29 cellular contexts compared by ENCODE assay signal in genomic region chr9:82808478-82808877, GRCh38.
"Had no signal": no experiment of that assay in that cellular context is flagged by ENCODE, and none has a peak within 500 bp of the region (broad histone marks: within the 10 kb centered on the region; RNA-seq: fewer than 3 reads in every experiment).

No MANE protein-coding gene starts in this region.

- H3K4me3 Mint-ChIP-seq: activated CD4-positive, alpha-beta memory T cell treated with anti-CD3 and anti-CD28 coated beads, Interleukin-2, amount 10 ng/mL, durations not matched to agents 7 days and 5 days; activated CD4-positive, alpha-beta T cell treated with anti-CD3 and anti-CD28 coated beads for 36 hours; activated naive CD4-positive, alpha-beta T cell treated with anti-CD3 and anti-CD28 coated beads for 36 hours; activated naive CD8-positive, alpha-beta T cell; activated T-helper 17 cell treated with anti-CD3 and anti-CD28 coated beads, Interleukin-2, amount 50 U/mL, for 72 hours; T-cell had no signal

- H3K36me3 ChIP-seq: breast epithelium had no signal

- H3K27me3 Mint-ChIP-seq: activated CD4-positive, alpha-beta memory T cell treated with anti-CD3 and anti-CD28 coated beads, Interleukin-2, amount 10 ng/mL, durations not matched to agents 7 days and 5 days; activated CD4-positive, alpha-beta T cell treated with anti-CD3 and anti-CD28 coated beads for 36 hours; activated naive CD8-positive, alpha-beta T cell; activated T-helper 17 cell treated with anti-CD3 and anti-CD28 coated beads, Interleukin-2, amount 50 U/mL, for 72 hours; T-cell had no signal

- H3K4me1 Mint-ChIP-seq: activated CD4-positive, alpha-beta memory T cell treated with anti-CD3 and anti-CD28 coated beads, Interleukin-2, amount 10 ng/mL, durations not matched to agents 7 days and 5 days; activated CD4-positive, alpha-beta T cell treated with anti-CD3 and anti-CD28 coated beads for 36 hours; activated T-helper 17 cell treated with anti-CD3 and anti-CD28 coated beads, Interleukin-2, amount 50 U/mL, for 72 hours; T-cell had no signal

- H3K27me3 ChIP-seq: breast epithelium had no signal

- H3K9me3 ChIP-seq: breast epithelium had no signal

- H3K4me3 ChIP-seq: breast epithelium, SK-N-MC had no signal

- H3K4me1 ChIP-seq: breast epithelium had no signal

- H3K27ac Mint-ChIP-seq: activated CD4-positive, alpha-beta memory T cell treated with anti-CD3 and anti-CD28 coated beads, Interleukin-2, amount 10 ng/mL, durations not matched to agents 7 days and 5 days; activated CD4-positive, alpha-beta T cell treated with anti-CD3 and anti-CD28 coated beads for 36 hours; activated naive CD4-positive, alpha-beta T cell treated with anti-CD3 and anti-CD28 coated beads for 36 hours; activated naive CD8-positive, alpha-beta T cell; activated T-helper 17 cell treated with anti-CD3 and anti-CD28 coated beads, Interleukin-2, amount 50 U/mL, for 72 hours; T-cell had no signal

- ATAC-seq: activated CD4-positive, alpha-beta T cell treated with anti-CD3 and anti-CD28 coated beads for 36 hours; activated T-helper 17 cell treated with anti-CD3 and anti-CD28 coated beads, Interleukin-2, amount 50 U/mL, for 72 hours; Panc1; Right ventricle myocardium inferior; T-cell had no signal

- H3K36me3 Mint-ChIP-seq: activated naive CD8-positive, alpha-beta T cell; T-cell had no signal

- H3K27ac ChIP-seq: breast epithelium, SK-N-MC, VCaP had no signal

- DNase-seq: activated CD4-positive, alpha-beta memory T cell treated with anti-CD3 and anti-CD28 coated beads, Interleukin-2, amount 10 ng/mL, durations not matched to agents 7 days and 5 days; activated CD4-positive, alpha-beta T cell treated with anti-CD3 and anti-CD28 coated beads for 36 hours; activated CD4-positive, alpha-beta T cell treated with anti-CD3 and anti-CD28 coated beads, Interleukin-2, amount 50 U/mL, for 1 hour; activated gamma-delta T cell; activated naive CD4-positive, alpha-beta T cell treated with anti-CD3 and anti-CD28 coated beads for 36 hours; activated T-cell treated with anti-CD3 and anti-CD28 coated beads for 4 hours; activated T-cell treated with anti-CD3 and anti-CD28 coated beads, Interleukin-2, amount 50 U/mL, for 48 hours; amygdala; caudate nucleus; MM.1S; NCI-H1105; NCI-H1436; NCI-H1694 treated with DMSO at 0.1 percent for 48 hours; NCI-H2029 treated with DMSO at 0.1 percent for 48 hours; NCI-H345; NCI-H510A treated with DMSO at 0.1 percent for 48 hours; NCI-H69; NK-92 treated with Interleukin-12 subunit alpha and Interleukin-12 subunit beta, amount 100 ng/mL, for 24 hours; OCI-M1; RPMI8226; T-cell; T-helper 2 cell had no signal
